In the genomic region with DNA sequence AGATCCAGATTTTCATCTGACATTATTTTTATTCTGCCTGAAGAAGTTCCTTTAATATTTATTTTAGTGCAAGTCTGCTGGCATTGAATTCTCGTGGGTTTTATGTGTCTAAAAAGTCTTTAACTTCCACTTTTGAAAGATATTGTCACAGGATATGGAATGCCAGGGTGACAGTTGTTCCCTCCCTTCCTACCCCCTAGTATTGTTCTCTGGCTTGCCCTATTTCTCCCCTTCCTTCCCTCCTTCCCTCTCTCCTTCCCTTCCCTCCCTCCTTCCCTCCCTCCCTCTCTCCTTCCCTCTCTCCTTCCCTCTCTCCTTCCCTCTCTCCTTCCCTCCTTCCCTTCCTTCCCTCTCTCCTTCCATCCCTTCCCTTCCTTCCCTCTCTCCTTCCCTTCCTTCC, we compare ENCODE assay signal across 35 cellular contexts. TPM values are rescaled to one million over a fixed set of nuclear protein-coding genes. Genes with fewer than 3 reads are reported as not detected.
"Had no signal": no experiment of that assay in that cellular context is flagged by ENCODE, and none has a peak within 500 bp of the region (broad histone marks: within the 10 kb centered on the region; RNA-seq: fewer than 3 reads in every experiment).

No MANE protein-coding gene starts in this region.

- H3K27me3 ChIP-seq: MG63 had no signal

- H3K4me3 ChIP-seq: MG63 had no signal

- DNase-seq: Karpas-422, Kasumi-1, MG63, MM.1S, MV-4-11, NCI-H1048, NCI-H1092, NCI-H1092 treated with DMSO at 0.1 percent for 48 hours, NCI-H1105, NCI-H1105 treated with DMSO at 0.1 percent for 48 hours, NCI-H1417, NCI-H1417 treated with DMSO at 0.1 percent for 48 hours, NCI-H1436, NCI-H1436 treated with DMSO at 0.1 percent for 48 hours, NCI-H146, NCI-H1694, NCI-H1694 treated with DMSO at 0.1 percent for 48 hours, NCI-H187, NCI-H187 treated with DMSO at 0.1 percent for 48 hours, NCI-H1930, NCI-H2029, NCI-H2029 treated with DMSO at 0.1 percent for 48 hours, NCI-H2081, NCI-H2081 treated with DMSO at 0.1 percent for 48 hours, NCI-H2107, NCI-H2171, NCI-H2171 treated with DMSO at 0.1 percent for 48 hours, NCI-H2227 treated with DMSO at 0.1 percent for 48 hours, NCI-H226, NCI-H345, NCI-H446, NCI-H446 treated with DMSO at 0.1 percent for 48 hours, NCI-H510A, NCI-H510A treated with DMSO at 0.1 percent for 48 hours had no signal

- H3K36me3 ChIP-seq: MG63 had no signal

RNA-seq across cellular contexts. Expression of a gene that starts 14.9 kb away (rescaled TPM):
- total RNA-seq: M059J had no signal
